8 cellular contexts compared by ENCODE assay signal in genomic region chr1:230084408-230085177, GRCh38. TPM values are rescaled to one million over a fixed set of nuclear protein-coding genes. Genes with fewer than 3 reads are reported as not detected.
A peak's percentile ranks its signal among the peaks of the same experiment; 100 is the strongest.
DNase-seq lines count a peak whose midpoint lies in the region; ATAC-seq lines count a peak whose summit lies in the region.

No MANE protein-coding gene starts in this region.

- peak; percentile 34 for DNase-seq in DMS79 treated with DMSO at 0.1 percent for 48 hours (lab: John Stamatoyannopoulos, UW)
- DNase-seq in DMS79 (lab: John Stamatoyannopoulos, UW): no peak
- peak; percentile 92 for DNase-seq in RKO (ENCODE audit: low spot score)
- no peak for DNase-seq in left lobe of liver (ENCODE audit: low spot score)
- DNase-seq in stimulated activated CD8-positive, alpha-beta memory T cell treated with anti-CD3 and anti-CD28 coated beads, Interleukin-7, amount 100 ng/mL, for 48 hours (ENCODE audit: extremely low read depth in 1 of 2, low read depth in 1 of 2): peak; percentile 38 to 80

- ATAC-seq in left lobe of liver (peak; percentile 23), HG02884 (IDR thresholded peaks at IDR 0.05; ENCODE audit: unreplicated experiment) (no peak), HG03135 (IDR thresholded peaks at IDR 0.05; ENCODE audit: unreplicated experiment) (no peak)

- peak overlapping the region; percentile 46 for H3K27ac ChIP-seq in angular gyrus (ENCODE audit: low read depth, low read length)

RNA-seq across cellular contexts. Expression of gene GALNT2, which starts 17.6 kb away (rescaled TPM):
- 83.7 TPM for total RNA-seq in left lobe of liver

Comparison
In these comparisons a context has a peak if more than half of its experiments do, and no peak if none do; other contexts are left out.
1. DNase-seq: peak in DMS79 treated with DMSO at 0.1 percent for 48 hours (single experiment), RKO (single experiment) and stimulated activated CD8-positive, alpha-beta memory T cell treated with anti-CD3 and anti-CD28 coated beads, Interleukin-7, amount 100 ng/mL, for 48 hours (2 of 2); none in DMS79 (single experiment) and left lobe of liver (single experiment).